Comparison of ENCODE assay signal across 22 cellular contexts in genomic region chr5:101643793-101644192, GRCh38.
"Had no signal": no experiment of that assay in that cellular context is flagged by ENCODE, and none has a peak within 500 bp of the region (broad histone marks: within the 10 kb centered on the region; RNA-seq: fewer than 3 reads in every experiment).

No MANE protein-coding gene starts in this region.

- H3K27ac ChIP-seq: HL-60, KMS-11, RWPE1 had no signal

- DNase-seq: Kasumi-1, MM.1S, NCI-H1092 treated with DMSO at 0.1 percent for 48 hours, NCI-H1436, NCI-H187, NCI-H2029, NCI-H2081 treated with DMSO at 0.1 percent for 48 hours, NCI-H2171, NCI-H226, NCI-H446, NCI-H510A, NCI-H524 treated with DMSO at 0.1 percent for 48 hours, NCI-H69, NCI-H774, SHP77, SK-N-SH, SW 1271 had no signal

- FAIRE-seq: HTR-8/SVneo, RCC 7860 had no signal

- H3K9me3 ChIP-seq: SK-N-SH had no signal

- H3K9ac ChIP-seq: KMS-11, SK-N-SH had no signal

- H3K4me2 ChIP-seq: KMS-11, SK-N-SH had no signal
